ENCODE assay signal across 12 cellular contexts in genomic region chr10:72567421-72567820, GRCh38. TPM values are rescaled to one million over a fixed set of nuclear protein-coding genes. Genes with fewer than 3 reads are reported as not detected.
DNase-seq lines count a peak whose midpoint lies in the region; ATAC-seq, FAIRE-seq and TF ChIP-seq lines count a peak whose summit lies in the region.
"Had no signal": no experiment of that assay in that cellular context is flagged by ENCODE, and none has a peak within 500 bp of the region (broad histone marks: within the 10 kb centered on the region; RNA-seq: fewer than 3 reads in every experiment).

No MANE protein-coding gene starts in this region.

- FAIRE-seq in HTR-8/SVneo (lab: Jason Lieb, UNC) (no peak), bronchial epithelial cell (lab: Jason Lieb, UNC) (peak; percentile 82)
- FAIRE-seq: GM12878 had no signal

- peak; percentile 30 for DNase-seq in AG08395 (ENCODE audit: low spot score)
- DNase-seq in HTR-8/SVneo (ENCODE audit: insufficient read length, low spot score) = peak; percentile 30
- DNase-seq in bronchial epithelial cell (ENCODE audit: low read depth) = peak; percentile 72
- no peak for DNase-seq in left lobe of liver (ENCODE audit: low spot score)
- no peak for DNase-seq in NCI-H2196 treated with DMSO at 0.1 percent for 48 hours (lab: John Stamatoyannopoulos, UW; ENCODE audit: unreplicated experiment)
- DNase-seq in activated T-cell treated with anti-CD3 and anti-CD28 coated beads, Interleukin-2, amount 50 U/mL, for 1 hour = no peak
- DNase-seq: NCI-H226 had no signal

- ATAC-seq in left lobe of liver = peak; percentile 59
- no peak for ATAC-seq in HG03457 (IDR thresholded peaks at IDR 0.05; ENCODE audit: unreplicated experiment)
- ATAC-seq in HG03095 (IDR thresholded peaks at IDR 0.05; ENCODE audit: unreplicated experiment) = no peak

- H3K36me3 ChIP-seq in bronchial epithelial cell (ENCODE audit: control insufficient read depth, insufficient read depth, low read length) = no peaks in the 10 kb centered on the region

- no peak for TF ChIP-seq CTCF in bronchial epithelial cell (IDR thresholded peaks at IDR 0.05; ENCODE audit: insufficient read depth, low read length, severe bottlenecking)

- H3K4me3 ChIP-seq in bronchial epithelial cell (ENCODE audit: low read depth, low read length) = no peak overlapping the region
- H3K4me3 ChIP-seq: BLaER1, GM12878, hepatocyte had no signal

- H3K27me3 ChIP-seq in bronchial epithelial cell (ENCODE audit: control insufficient read depth, insufficient read depth, low read length) = no peaks in the 10 kb centered on the region
- H3K27me3 ChIP-seq: BLaER1, hepatocyte had no signal

RNA-seq across cellular contexts. Expression of gene MICU1, which starts 58.5 kb away (rescaled TPM):
- 20.8 and 21.1 TPM in 2 replicates for total RNA-seq in bronchial epithelial cell
- total RNA-seq in left lobe of liver = 41.8 TPM

Comparison
In these comparisons a context has a peak if more than half of its experiments do, and no peak if none do; other contexts are left out.
1. DNase-seq: peak in AG08395 (single experiment), HTR-8/SVneo (single experiment) and bronchial epithelial cell (single experiment); none in left lobe of liver (single experiment), NCI-H2196 treated with DMSO at 0.1 percent for 48 hours (single experiment) and activated T-cell treated with anti-CD3 and anti-CD28 coated beads, Interleukin-2, amount 50 U/mL, for 1 hour (single experiment).